ENCODE assay signal across 3 cellular contexts in genomic region chr9:16455842-16456241, GRCh38.
"Had no signal": no experiment of that assay in that cellular context is flagged by ENCODE, and none has a peak within 500 bp of the region (broad histone marks: within the 10 kb centered on the region; RNA-seq: fewer than 3 reads in every experiment).

No MANE protein-coding gene starts in this region.

- DNase-seq: GDM1, GF-D8 had no signal

- H3K4me3 ChIP-seq: GM12878 had no signal
